ENCODE assay signal across 6 cellular contexts in genomic region chr15:40354408-40355171, GRCh38. TPM values are rescaled to one million over a fixed set of nuclear protein-coding genes. Genes with fewer than 3 reads are reported as not detected.
DNase-seq lines count a peak whose midpoint lies in the region; ATAC-seq and TF ChIP-seq lines count a peak whose summit lies in the region.

No MANE protein-coding gene starts in this region.

- no peak overlapping the region for H3K4me3 ChIP-seq in A673 (ENCODE audit: low read depth, low read length, poor library complexity, severe bottlenecking)
- no peak overlapping the region for H3K4me3 ChIP-seq in LNCaP clone FGC (ENCODE audit: low read depth, low read length)

- CTCF ChIA-PET in A673 (lab: Charles Lee), result interaction anchor here (1.2 to 1.5 kb wide), 3 partner anchors 10 to 12 kb away, joined by 4 to 5 read pairs (median 4); no protein-coding TSS in a partner anchor

- no peak for ATAC-seq in HG03521 (IDR thresholded peaks at IDR 0.05; ENCODE audit: unreplicated experiment)
- ATAC-seq in HG02798 (IDR thresholded peaks at IDR 0.05; ENCODE audit: poor library complexity, unreplicated experiment), result no peak

- no peaks in the 10 kb centered on the region for H3K9me3 ChIP-seq in A673 (ENCODE audit: low read depth, low read length, poor library complexity, severe bottlenecking)

- DNase-seq in A673 (ENCODE audit: low spot score) (peak; percentile 73), LNCaP clone FGC (ENCODE audit: low read depth) (no peak)
- no peak for DNase-seq in stimulated activated CD4-positive, alpha-beta T cell treated with anti-CD3 and anti-CD28 coated beads, Interleukin-2, amount 100 ng/mL, for 24 hours

- POLR2A ChIA-PET in A673 (lab: Charles Lee; ENCODE audit: low non-redundant PET), result no interaction called here

- peaks cover 22% of the 10 kb centered on the region for H3K4me1 ChIP-seq in A673 (ENCODE audit: insufficient read depth, low read length, poor library complexity, severe bottlenecking)

- TF ChIP-seq CTCF in A673 (conservative IDR thresholded peaks at IDR 0.05; ENCODE audit: low read depth, low read length), result peak; percentile 46
- peak; percentile 36 for TF ChIP-seq CTCF in LNCaP clone FGC (IDR thresholded peaks at IDR 0.05; ENCODE audit: control insufficient read depth, extremely low read depth, insufficient read depth)

- H3K36me3 ChIP-seq in A673 (ENCODE audit: insufficient read depth, low read length, poor library complexity, severe bottlenecking), result no peaks in the 10 kb centered on the region

- no peaks in the 10 kb centered on the region for H3K27me3 ChIP-seq in A673 (replicated peaks; ENCODE audit: insufficient read depth, low read depth, low read length, poor library complexity)

- no TSS peak for BruUV-seq in A673 (replicated peaks; lab: Mats Ljungman, UMichigan)

- H3K27ac ChIP-seq in A673 (ENCODE audit: low read depth, low read length, poor library complexity, severe bottlenecking), result no peak overlapping the region
- H3K27ac ChIP-seq in cingulate gyrus (ENCODE audit: low read depth, low read length), result peak overlapping the region; percentile 19

- intact Hi-C loops in A673 (cut with micrococcal nuclease; ENCODE audit: unreplicated experiment), result no loop called here

RNA-seq across cellular contexts. Expression of gene DISP2, which starts 3.4 kb away (rescaled TPM):
- total RNA-seq in A673 (2021), result 0.62 and 1.3 TPM in 2 replicates

RNA-seq across cellular contexts. Expression of gene PHGR1, which starts 3.8 kb away (rescaled TPM):
- total RNA-seq in A673 (2021), result not detected in 2 replicates

RNA-seq across cellular contexts. Expression of gene CCDC9B, which starts 13.9 kb away (rescaled TPM):
- 8.6 and 8.9 TPM in 2 replicates for total RNA-seq in A673 (2021)

RNA-seq across cellular contexts. Expression of gene KNSTRN, which starts 27.9 kb away (rescaled TPM):
- 115 and 121 TPM in 2 replicates for total RNA-seq in A673 (2021)

RNA-seq across cellular contexts. Expression of gene INAFM2, which starts 31.1 kb away (rescaled TPM):
- total RNA-seq in A673 (2021), result 14.5 and 15.6 TPM in 2 replicates
